In genomic region chr14:27040552-27040951, GRCh38 we compare ENCODE assay signal across 31 cellular contexts.
DNase-seq lines count a peak whose midpoint lies in the region; ATAC-seq, FAIRE-seq and TF ChIP-seq lines count a peak whose summit lies in the region.
"Had no signal": no experiment of that assay in that cellular context is flagged by ENCODE, and none has a peak within 500 bp of the region (broad histone marks: within the 10 kb centered on the region; RNA-seq: fewer than 3 reads in every experiment).

No MANE protein-coding gene starts in this region.

- FAIRE-seq in urothelium cell line (lab: Jason Lieb, UNC) = no peak
- FAIRE-seq: H1, RCC 7860 had no signal

- H3K36me3 ChIP-seq in transverse colon = no peaks in the 10 kb centered on the region
- H3K36me3 ChIP-seq: ovary, sigmoid colon, thoracic aorta had no signal

- ATAC-seq in SK-N-SH treated with all-trans-retinoic acid at 6 μM for 48 hours = peak; percentile 45; the same call in 2 of the 3 replicates
- ATAC-seq: activated CD8-positive, alpha-beta memory T cell treated with anti-CD3 and anti-CD28 coated beads, Interleukin-2, amount 10 ng/mL, durations not matched to agents 7 days and 5 days; left colon; naive thymus-derived CD4-positive, alpha-beta T cell; stimulated activated naive CD8-positive, alpha-beta T cell treated with anti-CD3 and anti-CD28 coated beads, Interleukin-15, Interleukin-2, amounts not matched to agents 100 U/mL and 50 U/mL, for 24 hours; T-helper 17 cell had no signal

- H3K4me3 ChIP-seq in transverse colon = no peak overlapping the region
- H3K4me3 ChIP-seq: ovary, sigmoid colon, thoracic aorta had no signal

- DNase-seq in DMS53 (lab: John Stamatoyannopoulos, UW) (peak; percentile 0), DMS53 treated with DMSO at 0.1 percent for 48 hours (lab: John Stamatoyannopoulos, UW; ENCODE audit: unreplicated experiment) (no peak), iris pigment epithelial cell (ENCODE audit: low read depth) (peak; percentile 8), urothelium cell line (ENCODE audit: low spot score) (peak; percentile 13), transverse colon (no peak), T1000 (lab: John Stamatoyannopoulos, UW) (no peak), DMS153 treated with DMSO at 0.1 percent for 48 hours (lab: John Stamatoyannopoulos, UW; ENCODE audit: unreplicated experiment) (no peak)
- DNase-seq: activated CD4-positive, alpha-beta T cell treated with anti-CD3 and anti-CD28 coated beads for 48 hours; activated CD8-positive, alpha-beta memory T cell treated with anti-CD3 and anti-CD28 coated beads, Interleukin-2, amount 10 ng/mL, durations not matched to agents 7 days and 5 days; activated naive CD4-positive, alpha-beta T cell treated with anti-CD3 and anti-CD28 coated beads for 36 hours; AML-193; amygdala; CD4-positive, alpha-beta memory T cell; dermis blood vessel endothelial cell; DMS153; KG1; left colon; mesenchymal stem cell; naive thymus-derived CD4-positive, alpha-beta T cell; NCI-H146; NCI-H2171 treated with DMSO at 0.1 percent for 48 hours; NCI-H526 treated with DMSO at 0.1 percent for 48 hours; ovary; sigmoid colon; stimulated activated naive CD8-positive, alpha-beta T cell treated with anti-CD3 and anti-CD28 coated beads, Interleukin-15, Interleukin-2, amounts not matched to agents 100 U/mL and 50 U/mL, for 24 hours; T-helper 17 cell had no signal

- no peaks in the 10 kb centered on the region for H3K9me3 ChIP-seq in transverse colon
- H3K9me3 ChIP-seq: ovary, sigmoid colon, thoracic aorta had no signal

- no peak for TF ChIP-seq POLR2A in transverse colon (IDR thresholded peaks at IDR 0.05)

- no peak for TF ChIP-seq CTCF in transverse colon (IDR thresholded peaks at IDR 0.05)

- WGBS in transverse colon (ENCODE audit: low coverage in 1 of 2), 2 donors = 78 to 94% methylated on average over 2 of the region's 2 CpGs

- H3K27ac ChIP-seq in transverse colon = no peak overlapping the region
- H3K27ac ChIP-seq: 22Rv1, ovary, sigmoid colon, thoracic aorta had no signal

- no peaks in the 10 kb centered on the region for H3K4me1 ChIP-seq in transverse colon
- H3K4me1 ChIP-seq: sigmoid colon had no signal

- no peaks in the 10 kb centered on the region for H3K27me3 ChIP-seq in transverse colon
- H3K27me3 ChIP-seq: ovary, sigmoid colon had no signal

- TF ChIP-seq EP300 in transverse colon (IDR thresholded peaks at IDR 0.05; ENCODE audit: low read depth) = no peak

- intact Hi-C loops in transverse colon (cut with DNase I; ENCODE audit: low total_unique reads) = no loop called here

- in situ Hi-C loops in transverse colon (cut with MboI; ENCODE audit: low pct_ligation_motif_present in 1 of 4, low pct_unique_long_range_greater_than_20kb in 1 of 4, low sequenced_read_pairs in 3 of 4) = no loop called here

TF ChIP-seq in SK-N-SH treated with all-trans-retinoic acid at 6 μM for 48 hours, 23 proteins besides CTCF, POLR2A, EP300 and RAD21:
- TF ChIP-seq ISL1 (CRISPR knock-in tag; IDR thresholded peaks at IDR 0.05) (peak; percentile 89), CREB5 (CRISPR knock-in tag; IDR thresholded peaks at IDR 0.05; ENCODE audit: low read depth) (peak; percentile 64; the same call in 1 of the 2 replicates), TCF4 (CRISPR knock-in tag; IDR thresholded peaks at IDR 0.05; ENCODE audit: borderline replicate concordance) (no peak), ZC3H10 (CRISPR knock-in tag; IDR thresholded peaks at IDR 0.05) (no peak)

Comparison
In these comparisons a context has a peak if more than half of its experiments do, and no peak if none do; other contexts are left out.
1. DNase-seq: peak in DMS53 (single experiment), iris pigment epithelial cell (single experiment) and urothelium cell line (single experiment); none in DMS53 treated with DMSO at 0.1 percent for 48 hours (single experiment), transverse colon (single experiment), T1000 (single experiment) and DMS153 treated with DMSO at 0.1 percent for 48 hours (single experiment).